ENCODE assay signal across 8 cellular contexts in the genomic region with DNA sequence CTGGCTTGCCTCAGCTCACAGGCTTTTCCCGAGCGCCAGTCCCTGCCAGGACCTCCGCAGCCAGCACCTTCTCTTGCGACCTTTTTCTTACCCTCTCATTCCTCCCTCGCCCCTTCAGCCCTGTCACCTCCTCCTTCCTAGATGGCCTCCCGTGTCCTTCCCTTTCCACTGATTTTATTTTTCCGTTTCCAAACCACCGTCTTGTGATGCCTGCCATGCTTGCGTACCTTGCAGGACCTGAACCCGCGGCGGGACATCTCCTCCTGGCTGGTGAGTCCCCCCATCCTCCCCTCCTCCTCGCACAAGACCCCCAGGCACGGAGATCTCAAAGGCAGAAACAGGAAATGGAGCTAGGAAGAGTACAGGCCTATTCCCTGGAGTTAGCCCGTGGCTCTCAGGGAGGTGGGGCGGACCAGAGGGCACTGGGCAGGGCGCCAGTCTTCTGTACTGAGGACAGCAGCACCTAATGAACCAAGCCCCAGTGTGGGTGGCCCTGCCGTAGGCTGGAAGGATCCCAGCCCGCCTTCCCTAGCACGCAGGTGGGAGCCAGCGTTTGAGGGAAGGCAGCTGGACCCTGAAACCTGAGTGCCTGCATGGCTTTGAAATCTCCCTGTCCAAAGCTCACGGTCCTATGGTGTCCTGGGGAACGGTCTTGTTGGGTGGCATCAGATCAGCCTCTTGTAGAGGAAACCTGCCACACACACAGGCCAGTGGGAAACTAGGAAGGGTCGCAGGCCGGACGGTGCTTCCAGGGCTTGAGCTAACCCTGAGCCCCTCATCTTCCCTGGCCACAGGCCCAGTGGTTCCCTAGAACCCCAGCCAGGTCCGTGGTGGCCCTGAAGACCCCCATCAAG. TPM values are rescaled to one million over a fixed set of nuclear protein-coding genes. Genes with fewer than 3 reads are reported as not detected.
DNase-seq lines count a peak whose midpoint lies in the region; ATAC-seq, FAIRE-seq and TF ChIP-seq lines count a peak whose summit lies in the region.

No MANE protein-coding gene starts in this region.

- peaks cover 53% of the 10 kb centered on the region for H4K20me1 ChIP-seq in neural progenitor cell (ENCODE audit: low read depth)

- H3K9me3 ChIP-seq in ES-I3 (ENCODE audit: control insufficient read depth, insufficient read depth, low read length), result no peaks in the 10 kb centered on the region
- H3K9me3 ChIP-seq in MG63, result no peaks in the 10 kb centered on the region
- H3K9me3 ChIP-seq in neural progenitor cell (ENCODE audit: low read depth), result no peaks in the 10 kb centered on the region

- H3F3A ChIP-seq in neural progenitor cell (ENCODE audit: low read depth), result peaks cover 44% of the 10 kb centered on the region

- H3K4me3 Mint-ChIP-seq in activated B cell treated with CpG ODN at 0.5 μM for 24 hours (peak overlapping the region; percentile 82), neural progenitor cell (peak overlapping the region; percentile 87)

- peak; percentile 80 for DNase-seq in MG63
- DNase-seq in activated B cell treated with CpG ODN at 0.5 μM for 24 hours, result no peak
- peak; percentile 57 to 87 for DNase-seq in foreskin fibroblast
- peak; percentile 51 for DNase-seq in neural progenitor cell (ENCODE audit: low spot score)
- no peak for DNase-seq in GM12891 (ENCODE audit: insufficient read length, low spot score)
- no peak for DNase-seq in GM19238 (ENCODE audit: insufficient read length, low spot score)

- no peaks in the 10 kb centered on the region for H3K27me3 ChIP-seq in MG63
- H3K27me3 ChIP-seq in neural progenitor cell, result peaks cover 13% of the 10 kb centered on the region

- peak overlapping the region; percentile 79 for H3K27ac Mint-ChIP-seq in activated B cell treated with CpG ODN at 0.5 μM for 24 hours
- peak overlapping the region; percentile 30 for H3K27ac Mint-ChIP-seq in neural progenitor cell

- H3K36me3 Mint-ChIP-seq in activated B cell treated with CpG ODN at 0.5 μM for 24 hours (ENCODE audit: low read depth) (peaks cover 7% of the 10 kb centered on the region), neural progenitor cell (peaks cover 14% of the 10 kb centered on the region)

- no peaks in the 10 kb centered on the region for H3K9me3 Mint-ChIP-seq in activated B cell treated with CpG ODN at 0.5 μM for 24 hours
- no peaks in the 10 kb centered on the region for H3K9me3 Mint-ChIP-seq in neural progenitor cell

- H3K36me3 ChIP-seq in ES-I3 (ENCODE audit: insufficient read depth, low read length), result no peaks in the 10 kb centered on the region; the same call in 1 of the 2 replicates
- H3K36me3 ChIP-seq in MG63, result peaks cover 33% of the 10 kb centered on the region
- no peaks in the 10 kb centered on the region for H3K36me3 ChIP-seq in neural progenitor cell

- POLR2A ChIA-PET in activated B cell treated with CpG ODN at 0.5 μM for 24 hours (lab: Charles Lee), result interaction anchor here (0.6 to 2.8 kb wide), 11 partner anchors 15 to 172 kb away, joined by 3 to 31 read pairs (median 4); partner anchors contain the start of genes MLLT6, PSMB3 and RPL23

- CTCF ChIA-PET in activated B cell treated with CpG ODN at 0.5 μM for 24 hours (lab: Charles Lee), result interaction anchor here (0.7 to 3.4 kb wide), 7 partner anchors 21 to 172 kb away, joined by 3 to 22 read pairs (median 3); partner anchors contain the start of genes EPOP and MLLT6

- H3K4me2 ChIP-seq in neural progenitor cell, result peak overlapping the region; percentile 93

- H3K4me1 ChIP-seq in ES-I3 (ENCODE audit: insufficient read depth, low read length), result peaks cover 14% of the 10 kb centered on the region; the same call in 1 of the 2 replicates
- H3K4me1 ChIP-seq in neural progenitor cell, result peaks cover 5% of the 10 kb centered on the region

- H3K27me3 Mint-ChIP-seq in activated B cell treated with CpG ODN at 0.5 μM for 24 hours (no peaks in the 10 kb centered on the region), neural progenitor cell (ENCODE audit: insufficient read depth, low read depth) (peaks cover 10% of the 10 kb centered on the region)

- peaks cover 56% of the 10 kb centered on the region for H3K4me1 Mint-ChIP-seq in activated B cell treated with CpG ODN at 0.5 μM for 24 hours
- peaks cover 24% of the 10 kb centered on the region for H3K4me1 Mint-ChIP-seq in neural progenitor cell

- H3K9ac ChIP-seq in ES-I3 (ENCODE audit: low read depth, low read length) (peak overlapping the region; percentile 80), neural progenitor cell (peak overlapping the region; percentile 38)

- intact Hi-C loops in activated B cell treated with CpG ODN at 0.5 μM for 24 hours (cut with micrococcal nuclease), result loop anchor here (1.0 kb wide), 4 partner anchors 22 to 171 kb away; partner anchors contain the start of gene PSMB3

- no peaks in the 10 kb centered on the region for H3K79me2 ChIP-seq in neural progenitor cell (ENCODE audit: low read depth)

- TF ChIP-seq POLR2A in GM12891 (IDR thresholded peaks at IDR 0.05; ENCODE audit: low read depth, low read length), result no peak

- H3K4me3 ChIP-seq in MG63 (peak overlapping the region; percentile 75), foreskin fibroblast (ENCODE audit: low read depth in 1 of 2, low read length in 2 of 2) (peak overlapping the region; percentile 66 to 77), neural progenitor cell (peak overlapping the region; percentile 62)

- ATAC-seq in activated B cell treated with CpG ODN at 0.5 μM for 24 hours (ENCODE audit: low read depth) (no peak), HG02759 (IDR thresholded peaks at IDR 0.05; ENCODE audit: unreplicated experiment) (no peak)

- TF ChIP-seq CTCF in activated B cell treated with CpG ODN at 0.5 μM for 24 hours (IDR thresholded peaks at IDR 0.05) (no peak), foreskin fibroblast (IDR thresholded peaks at IDR 0.05; ENCODE audit: low read depth, low read length) (no peak), neural progenitor cell (IDR thresholded peaks at IDR 0.05) (no peak)

- no peak overlapping the region for H3K27ac ChIP-seq in neural progenitor cell

- FAIRE-seq in GM12891 (lab: Jason Lieb, UNC), result no peak

- no peak overlapping the region for H2AFZ ChIP-seq in neural progenitor cell (replicated peaks)

TF ChIP-seq in GM12891, 5 proteins besides CTCF, POLR2A, EP300 and RAD21:
- TF ChIP-seq PAX5 (IDR thresholded peaks at IDR 0.05; ENCODE audit: insufficient read depth, low read length, severe bottlenecking) (no peak), SPI1 (IDR thresholded peaks at IDR 0.05; ENCODE audit: low read depth, low read length) (no peak), POLR2AphosphoS5 (IDR thresholded peaks at IDR 0.05; ENCODE audit: low read depth, low read length) (no peak), POU2F2 (IDR thresholded peaks at IDR 0.05; ENCODE audit: low read depth, low read length) (no peak), TAF1 (IDR thresholded peaks at IDR 0.05; ENCODE audit: low read depth, low read length) (no peak)

RNA-seq across cellular contexts. Expression of gene CISD3, which starts 0.6 kb away (rescaled TPM):
- 7.7 and 29.1 TPM in 2 replicates for total RNA-seq in MG63 (2014; rRNA removed; shearing (Covaris generic); ENCODE audit: low replicate concordance)
- total RNA-seq in activated B cell treated with CpG ODN at 0.5 μM for 24 hours, result 11.2 and 12.1 TPM in 2 replicates
- total RNA-seq in neural progenitor cell (ENCODE audit: low replicate concordance), result 0.60 and 1.0 TPM in 2 replicates
- 4.7 TPM for polyA plus RNA-seq in GM12891 (2012; ENCODE audit: low read depth, missing spikeins)

RNA-seq across cellular contexts. Expression of gene PCGF2, which starts 17.4 kb away (rescaled TPM):
- total RNA-seq in MG63 (2014; rRNA removed; shearing (Covaris generic); ENCODE audit: low replicate concordance), result 3.3 and 3.4 TPM in 2 replicates
- total RNA-seq in activated B cell treated with CpG ODN at 0.5 μM for 24 hours, result not detected in 2 replicates
- 16.7 and 23.8 TPM in 2 replicates for total RNA-seq in neural progenitor cell (ENCODE audit: low replicate concordance)
- 21.5 TPM for polyA plus RNA-seq in GM12891 (2012; ENCODE audit: low read depth, missing spikeins)

RNA-seq across cellular contexts. Expression of gene PSMB3, which starts 21.8 kb away (rescaled TPM):
- total RNA-seq in MG63 (2014; rRNA removed; shearing (Covaris generic); ENCODE audit: low replicate concordance), result 494 and 524 TPM in 2 replicates
- total RNA-seq in activated B cell treated with CpG ODN at 0.5 μM for 24 hours (234 and 250 TPM in 2 replicates), neural progenitor cell (ENCODE audit: low replicate concordance) (127 and 141 TPM in 2 replicates)
- 253 TPM for polyA plus RNA-seq in GM12891 (2012; ENCODE audit: low read depth, missing spikeins)

RNA-seq across cellular contexts. Expression of gene MLLT6, which starts 25.7 kb away (rescaled TPM):
- 11.7 and 17.5 TPM in 2 replicates for total RNA-seq in MG63 (2014; rRNA removed; shearing (Covaris generic); ENCODE audit: low replicate concordance)
- total RNA-seq in activated B cell treated with CpG ODN at 0.5 μM for 24 hours (166 and 192 TPM in 2 replicates), neural progenitor cell (ENCODE audit: low replicate concordance) (7.4 and 24.4 TPM in 2 replicates)
- polyA plus RNA-seq in GM12891 (2012; ENCODE audit: low read depth, missing spikeins), result 34.8 TPM

RNA-seq across cellular contexts. Expression of gene EPOP, which starts 56.0 kb away (rescaled TPM):
- total RNA-seq in MG63 (2014; rRNA removed; shearing (Covaris generic); ENCODE audit: low replicate concordance), result 6.4 and 7.9 TPM in 2 replicates
- 2.8 and 3.0 TPM in 2 replicates for total RNA-seq in activated B cell treated with CpG ODN at 0.5 μM for 24 hours
- total RNA-seq in neural progenitor cell (ENCODE audit: low replicate concordance), result 8.0 and 19.3 TPM in 2 replicates
- 6.8 TPM for polyA plus RNA-seq in GM12891 (2012; ENCODE audit: low read depth, missing spikeins)

Comparison
In these comparisons a context has a peak if more than half of its experiments do, and no peak if none do; other contexts are left out.
1. DNase-seq: peak in MG63 (single experiment), foreskin fibroblast (2 of 2) and neural progenitor cell (single experiment); none in activated B cell treated with CpG ODN at 0.5 μM for 24 hours (single experiment), GM12891 (single experiment) and GM19238 (single experiment).
2. Peak in every context shown above with its lines, with median percentiles within 50 percentile points of each other: H3K4me3 ChIP-seq.